ENCODE assay signal across 8 cellular contexts in genomic region chr10:84715911-84716310, GRCh38.
DNase-seq lines count a peak whose midpoint lies in the region; ATAC-seq, FAIRE-seq and TF ChIP-seq lines count a peak whose summit lies in the region.

No MANE protein-coding gene starts in this region.

- no peaks in the 10 kb centered on the region for H3K4me1 ChIP-seq in A549

- no peak overlapping the region for H3K4me2 ChIP-seq in A549

- no peaks in the 10 kb centered on the region for H3K9me3 ChIP-seq in A549

- POLR2A ChIA-PET in A549 (lab: Yijun Ruan, JAX) (no interaction called here), GM10248 (lab: Yijun Ruan, JAX) (no interaction called here)

- WGBS in A549 (ENCODE audit: missing lambda C conversion rate) = 11% methylated on average over 2 of the region's 2 CpGs

- TF ChIP-seq EP300 in A549 (IDR thresholded peaks at IDR 0.05) = no peak

- TF ChIP-seq CTCF in A549 (IDR thresholded peaks at IDR 0.05) (peak; percentile 37), GM10248 (IDR thresholded peaks at IDR 0.05; ENCODE audit: control extremely low read depth, extremely low read depth, low read depth, missing control alignments) (peak; percentile 55), HFF-Myc (IDR thresholded peaks at IDR 0.05; ENCODE audit: low read depth, low read length, missing control alignments) (peak; percentile 27), coronary artery (IDR thresholded peaks at IDR 0.05) (no peak)

- CTCF ChIA-PET in A549 (lab: Yijun Ruan, JAX) (no interaction called here), GM10248 (lab: Yijun Ruan, JAX) (interaction anchor here (0.7 to 2.7 kb wide), 10 partner anchors 11 to 452 kb away, joined by 3 to 14 read pairs (median 4); no protein-coding TSS in a partner anchor)

- peak; percentile 70 to 94; a peak in 5 of 6 replicates for ATAC-seq in A549
- peak; percentile 61 for ATAC-seq in esophagus mucosa

- H3K4me3 ChIP-seq in A549 = no peak overlapping the region
- H3K4me3 ChIP-seq in HFF-Myc (replicated peaks; ENCODE audit: low read depth, low read length) = no peak overlapping the region
- no peak overlapping the region for H3K4me3 ChIP-seq in coronary artery

- FAIRE-seq in A549 (lab: Jason Lieb, UNC) = no peak

- TF ChIP-seq POLR2A in A549 (IDR thresholded peaks at IDR 0.05; ENCODE audit: low read length) = no peak

- no peak overlapping the region for H3K27ac ChIP-seq in A549
- H3K27ac ChIP-seq in coronary artery = no peak overlapping the region

- DNase-seq in A549 (ENCODE audit: low read depth in 1 of 2, low spot score in 1 of 2) (peak; percentile 10 to 63), GM10248 (ENCODE audit: extremely low spot score) (peak; percentile 48), HFF-Myc (ENCODE audit: extremely low read depth, low read depth) (no peak), NCI-H526 (lab: John Stamatoyannopoulos, UW) (peak; percentile 17 to 71), superior temporal gyrus (ENCODE audit: extremely low spot score) (peak; percentile 18), coronary artery (ENCODE audit: low spot score) (no peak), cerebellum (ENCODE audit: low spot score) (no peak)

- peak; percentile 21 to 56; a peak in 3 of 5 replicates for TF ChIP-seq RAD21 in A549 (conservative IDR thresholded peaks at IDR 0.05 in 1 of 2, IDR thresholded peaks at IDR 0.05 in 1 of 2)

TF ChIP-seq in A549, 52 proteins besides CTCF, POLR2A, EP300 and RAD21:
- TF ChIP-seq, protein P1, sequence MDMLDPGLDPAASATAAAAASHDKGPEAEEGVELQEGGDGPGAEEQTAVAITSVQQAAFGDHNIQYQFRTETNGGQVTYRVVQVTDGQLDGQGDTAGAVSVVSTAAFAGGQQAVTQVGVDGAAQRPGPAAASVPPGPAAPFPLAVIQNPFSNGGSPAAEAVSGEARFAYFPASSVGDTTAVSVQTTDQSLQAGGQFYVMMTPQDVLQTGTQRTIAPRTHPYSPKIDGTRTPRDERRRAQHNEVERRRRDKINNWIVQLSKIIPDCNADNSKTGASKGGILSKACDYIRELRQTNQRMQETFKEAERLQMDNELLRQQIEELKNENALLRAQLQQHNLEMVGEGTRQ (IDR thresholded peaks at IDR 0.05) = no peak
- TF ChIP-seq ZSCAN20 (CRISPR knock-in tag; IDR thresholded peaks at IDR 0.05) (no peak), MYC (IDR thresholded peaks at IDR 0.05; ENCODE audit: borderline replicate concordance, low read length) (no peak), HMGXB4 (CRISPR knock-in tag; IDR thresholded peaks at IDR 0.05; ENCODE audit: borderline replicate concordance) (no peak)
- TF ChIP-seq, protein P2, sequence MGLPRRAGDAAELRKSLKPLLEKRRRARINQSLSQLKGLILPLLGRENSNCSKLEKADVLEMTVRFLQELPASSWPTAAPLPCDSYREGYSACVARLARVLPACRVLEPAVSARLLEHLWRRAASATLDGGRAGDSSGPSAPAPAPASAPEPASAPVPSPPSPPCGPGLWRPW (IDR thresholded peaks at IDR 0.05) = no peak
- TF ChIP-seq, protein P3, sequence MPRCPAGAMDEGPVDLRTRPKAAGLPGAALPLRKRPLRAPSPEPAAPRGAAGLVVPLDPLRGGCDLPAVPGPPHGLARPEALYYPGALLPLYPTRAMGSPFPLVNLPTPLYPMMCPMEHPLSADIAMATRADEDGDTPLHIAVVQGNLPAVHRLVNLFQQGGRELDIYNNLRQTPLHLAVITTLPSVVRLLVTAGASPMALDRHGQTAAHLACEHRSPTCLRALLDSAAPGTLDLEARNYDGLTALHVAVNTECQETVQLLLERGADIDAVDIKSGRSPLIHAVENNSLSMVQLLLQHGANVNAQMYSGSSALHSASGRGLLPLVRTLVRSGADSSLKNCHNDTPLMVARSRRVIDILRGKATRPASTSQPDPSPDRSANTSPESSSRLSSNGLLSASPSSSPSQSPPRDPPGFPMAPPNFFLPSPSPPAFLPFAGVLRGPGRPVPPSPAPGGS (IDR thresholded peaks at IDR 0.05) = no peak
TF ChIP-seq in A549: peak in this region for 0.

Comparison
In these comparisons a context has a peak if more than half of its experiments do, and no peak if none do; other contexts are left out.
1. DNase-seq: peak in A549 (2 of 2), GM10248 (single experiment), NCI-H526 (2 of 2) and superior temporal gyrus (single experiment); none in HFF-Myc (single experiment), coronary artery (single experiment) and cerebellum (single experiment).